In the genomic region with DNA sequence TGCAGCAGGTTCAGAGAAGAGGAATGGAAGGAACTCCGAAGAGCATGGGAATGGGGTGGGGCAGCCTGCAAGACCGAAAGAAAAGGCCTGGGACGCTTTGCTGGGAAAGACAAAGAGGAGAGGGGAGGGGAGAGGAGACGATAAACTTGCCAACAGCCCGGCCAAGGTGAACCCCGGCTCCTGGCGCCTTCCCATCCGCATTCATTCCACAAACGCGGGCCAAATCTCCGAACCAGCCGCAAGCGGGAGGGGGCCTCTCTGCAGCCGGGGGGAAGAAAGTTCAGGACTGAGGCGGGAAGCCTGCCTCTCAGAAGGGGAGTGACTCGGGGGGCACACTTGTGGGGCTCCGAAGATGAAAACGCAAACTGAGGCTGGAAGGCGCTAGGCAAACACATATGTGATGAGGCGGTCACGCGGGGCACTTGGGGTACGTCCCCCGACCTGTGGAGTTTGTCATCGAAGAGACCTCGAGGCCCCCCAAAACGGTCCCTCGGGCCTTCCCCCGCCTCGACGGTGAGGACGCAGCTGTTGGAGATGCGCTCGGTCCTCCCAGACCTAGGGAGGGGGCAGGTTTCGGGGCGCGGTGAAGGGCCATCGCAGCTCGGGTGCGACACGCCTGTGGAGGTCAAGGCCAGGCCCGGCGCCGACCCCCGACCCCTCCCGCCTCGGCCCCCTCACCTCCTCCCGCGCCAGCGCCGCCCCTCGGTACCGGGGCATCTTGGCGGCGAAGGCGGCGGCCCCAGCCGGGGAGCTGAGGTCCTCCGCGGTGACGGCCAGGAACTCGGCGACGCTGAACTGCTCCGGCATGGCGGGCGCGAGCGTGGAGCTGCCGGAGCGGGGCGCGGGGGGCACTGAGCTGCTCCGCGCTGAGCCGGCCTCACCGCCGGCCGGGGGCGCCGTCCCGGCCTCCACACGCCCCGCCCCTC, we compare ENCODE assay signal across 1 cellular context.
TF ChIP-seq lines count a peak whose summit lies in the region.

A gene (minus strand): TSS at position 853 of the 926 bp plus-strand sequence. CDS start 46 bp downstream, at position 807.

TF ChIP-seq in K562, 482 proteins besides CTCF, POLR2A, EP300 and RAD21 (continued from another document):
- no peak for TF ChIP-seq NEUROD1 (IDR thresholded peaks at IDR 0.05; ENCODE audit: borderline replicate concordance, low read depth, low read length, partially characterized antibody)
- TF ChIP-seq, protein P1, sequence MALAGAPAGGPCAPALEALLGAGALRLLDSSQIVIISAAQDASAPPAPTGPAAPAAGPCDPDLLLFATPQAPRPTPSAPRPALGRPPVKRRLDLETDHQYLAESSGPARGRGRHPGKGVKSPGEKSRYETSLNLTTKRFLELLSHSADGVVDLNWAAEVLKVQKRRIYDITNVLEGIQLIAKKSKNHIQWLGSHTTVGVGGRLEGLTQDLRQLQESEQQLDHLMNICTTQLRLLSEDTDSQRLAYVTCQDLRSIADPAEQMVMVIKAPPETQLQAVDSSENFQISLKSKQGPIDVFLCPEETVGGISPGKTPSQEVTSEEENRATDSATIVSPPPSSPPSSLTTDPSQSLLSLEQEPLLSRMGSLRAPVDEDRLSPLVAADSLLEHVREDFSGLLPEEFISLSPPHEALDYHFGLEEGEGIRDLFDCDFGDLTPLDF (CRISPR knock-in tag; IDR thresholded peaks at IDR 0.05), result 0 out of 2 replicates have a peak, but pooled peaks have one; percentile 32
- no peak for TF ChIP-seq BCOR (IDR thresholded peaks at IDR 0.05)
- peak in 2 of 3 experiments; percentile 58 to 70 for TF ChIP-seq YY1 (IDR thresholded peaks at IDR 0.05; ENCODE audit: borderline replicate concordance in 1 of 3, control insufficient read depth in 1 of 3, extremely low read depth in 1 of 3, insufficient read depth in 3 of 3, insufficient read length in 1 of 3, insufficient replicate concordance in 2 of 3, low read depth in 1 of 3, low read length in 2 of 3)
